Comparison of ENCODE assay signal across 21 cellular contexts in genomic region chr2:134167015-134167414, GRCh38.
DNase-seq lines count a peak whose midpoint lies in the region; ATAC-seq and TF ChIP-seq lines count a peak whose summit lies in the region.
"Had no signal": no experiment of that assay in that cellular context is flagged by ENCODE, and none has a peak within 500 bp of the region (broad histone marks: within the 10 kb centered on the region; RNA-seq: fewer than 3 reads in every experiment).

No MANE protein-coding gene starts in this region.

- H3K4me2 ChIP-seq in HCT116 (ENCODE audit: low read length) = no peak overlapping the region

- no peak for TF ChIP-seq POLR2A in HCT116 (IDR thresholded peaks at IDR 0.05; ENCODE audit: borderline replicate concordance, extremely low read depth, insufficient read depth, insufficient read length)

- H4K20me1 ChIP-seq in HCT116 (ENCODE audit: insufficient read depth) = no peaks in the 10 kb centered on the region

- no peaks in the 10 kb centered on the region for H3K27me3 Mint-ChIP-seq in T-helper 17 cell
- peaks cover 0 to 2% of the 10 kb centered on the region in 2 donors for H3K27me3 Mint-ChIP-seq in CD8-positive, alpha-beta memory T cell
- H3K27me3 Mint-ChIP-seq: activated CD4-positive, alpha-beta memory T cell treated with anti-CD3 and anti-CD28 coated beads for 36 hours had no signal

- H3K9ac ChIP-seq in HCT116 (ENCODE audit: low read length) = no peak overlapping the region

- no peaks in the 10 kb centered on the region for H3K4me1 ChIP-seq in HCT116 (ENCODE audit: control insufficient read depth in 1 of 2, insufficient read depth in 2 of 2, low read length in 2 of 2)
- peaks cover 23% of the 10 kb centered on the region for H3K4me1 ChIP-seq in CD8-positive, alpha-beta memory T cell (ENCODE audit: insufficient read depth, low read length)
- H3K4me1 ChIP-seq: gastrocnemius medialis, HAP-1, pancreas had no signal

- peak; percentile 37 for DNase-seq in AG10803 (ENCODE audit: low read depth)
- peak; percentile 8 for DNase-seq in HCT116 (ENCODE audit: low read depth, low spot score)
- no peak for DNase-seq in T-helper 17 cell
- peak; percentile 40 for DNase-seq in fibroblast of mammary gland (ENCODE audit: low read depth)
- DNase-seq in stimulated activated naive CD4-positive, alpha-beta T cell (lab: John Stamatoyannopoulos, UW) = no peak
- DNase-seq in HT-29 (ENCODE audit: low spot score) = no peak
- no peak for DNase-seq in NCI-H2107 treated with DMSO at 0.1 percent for 48 hours (lab: John Stamatoyannopoulos, UW; ENCODE audit: unreplicated experiment)
- no peak for DNase-seq in CD8-positive, alpha-beta memory T cell
- DNase-seq: activated CD4-positive, alpha-beta memory T cell treated with anti-CD3 and anti-CD28 coated beads for 36 hours; activated effector memory CD4-positive, alpha-beta T cell treated with anti-CD3 and anti-CD28 coated beads, Interleukin-2, amount 50 U/mL, for 16 hours; DMS79; effector CD4-positive, alpha-beta T cell; gastrocnemius medialis; Karpas-422; kidney; NCI-H1436 treated with DMSO at 0.1 percent for 48 hours; NCI-H526; pancreas; spleen; T-helper 9 cell had no signal

- H3K4me3 ChIP-seq in AG10803 (ENCODE audit: low read length) = no peak overlapping the region
- no peak overlapping the region for H3K4me3 ChIP-seq in HCT116 (replicated peaks in 1 of 2; ENCODE audit: low read depth in 1 of 2, low read length in 2 of 2)
- no peak overlapping the region for H3K4me3 ChIP-seq in fibroblast of mammary gland (ENCODE audit: control insufficient read depth, low read depth, low read length)
- no peak overlapping the region for H3K4me3 ChIP-seq in CD8-positive, alpha-beta memory T cell (ENCODE audit: low read length)
- H3K4me3 ChIP-seq: gastrocnemius medialis, HAP-1, pancreas, spleen had no signal

- no peak for TF ChIP-seq RAD21 in HCT116 (IDR thresholded peaks at IDR 0.05; ENCODE audit: low read depth)

- H3K9me2 ChIP-seq in HCT116 (ENCODE audit: insufficient read depth) = no peaks in the 10 kb centered on the region

- H3K9me3 Mint-ChIP-seq in CD8-positive, alpha-beta memory T cell = no peaks in the 10 kb centered on the region
- H3K9me3 Mint-ChIP-seq: activated CD4-positive, alpha-beta memory T cell treated with anti-CD3 and anti-CD28 coated beads for 36 hours had no signal

- ATAC-seq in HCT116 (no peak), T-helper 17 cell (no peak)
- ATAC-seq: gastrocnemius medialis, pancreas had no signal

- H3K36me3 Mint-ChIP-seq in T-helper 17 cell (ENCODE audit: low read depth) = no peaks in the 10 kb centered on the region
- H3K36me3 Mint-ChIP-seq in CD8-positive, alpha-beta memory T cell = peaks cover 0 to 4% (median 2%) of the 10 kb centered on the region in 3 donors

- H3K36me3 ChIP-seq in HCT116 (ENCODE audit: control insufficient read depth in 1 of 2, insufficient read depth in 2 of 2, low read length in 2 of 2) = no peaks in the 10 kb centered on the region
- H3K36me3 ChIP-seq in CD8-positive, alpha-beta memory T cell (ENCODE audit: insufficient read depth, low read length) = no peaks in the 10 kb centered on the region
- H3K36me3 ChIP-seq: gastrocnemius medialis, HAP-1, pancreas, spleen had no signal

- no peaks in the 10 kb centered on the region for H3K9me3 ChIP-seq in HCT116 (ENCODE audit: control insufficient read depth in 1 of 2, insufficient read depth in 1 of 2, low read depth in 1 of 2, low read length in 2 of 2)
- H3K9me3 ChIP-seq in T-helper 17 cell (ENCODE audit: control insufficient read depth, low read length, poor library complexity, severe bottlenecking) = no peaks in the 10 kb centered on the region
- no peaks in the 10 kb centered on the region for H3K9me3 ChIP-seq in CD8-positive, alpha-beta memory T cell (ENCODE audit: low read length)
- H3K9me3 ChIP-seq: gastrocnemius medialis, HAP-1, pancreas, spleen had no signal

- POLR2A ChIA-PET in HCT116 (lab: Charles Lee) = no interaction called here
- POLR2A ChIA-PET in CD8-positive, alpha-beta memory T cell (lab: Charles Lee) = no interaction called here

- no peak overlapping the region for H3K27ac ChIP-seq in HCT116 (ENCODE audit: low read depth, low read length)
- H3K27ac ChIP-seq in CD8-positive, alpha-beta memory T cell (ENCODE audit: low read depth, low read length) = no peak overlapping the region
- H3K27ac ChIP-seq: gastrocnemius medialis, pancreas, spleen had no signal

- H3K27ac Mint-ChIP-seq in T-helper 17 cell = peak overlapping the region; percentile 90
- peak overlapping the region in 2 of 8 donors; percentile 9 to 16 for H3K27ac Mint-ChIP-seq in CD8-positive, alpha-beta memory T cell
- H3K27ac Mint-ChIP-seq: activated CD4-positive, alpha-beta memory T cell treated with anti-CD3 and anti-CD28 coated beads for 36 hours had no signal

- BruUV-seq in HCT116 (replicated peaks; lab: Mats Ljungman, UMichigan) = no TSS peak

- no peak overlapping the region for H3K4me3 Mint-ChIP-seq in T-helper 17 cell
- H3K4me3 Mint-ChIP-seq in CD8-positive, alpha-beta memory T cell = no peak overlapping the region
- H3K4me3 Mint-ChIP-seq: activated CD4-positive, alpha-beta memory T cell treated with anti-CD3 and anti-CD28 coated beads for 36 hours had no signal

- no peak for TF ChIP-seq CTCF in AG10803 (conservative IDR thresholded peaks at IDR 0.05; ENCODE audit: low read length)
- TF ChIP-seq CTCF in HCT116 (IDR thresholded peaks at IDR 0.05 in 2 of 3, conservative IDR thresholded peaks at IDR 0.05 in 1 of 3; ENCODE audit: borderline replicate concordance in 1 of 3, insufficient read depth in 1 of 3, low read depth in 2 of 3, low read length in 2 of 3) = no peak
- no peak for TF ChIP-seq CTCF in fibroblast of mammary gland (conservative IDR thresholded peaks at IDR 0.05; ENCODE audit: control insufficient read depth, insufficient read depth, low read depth, low read length)

- H3K4me1 Mint-ChIP-seq in T-helper 17 cell = peaks cover 77% of the 10 kb centered on the region
- peaks cover 81 to 99% (median 99%) of the 10 kb centered on the region in 3 donors for H3K4me1 Mint-ChIP-seq in CD8-positive, alpha-beta memory T cell

- H3K79me2 ChIP-seq in HCT116 (ENCODE audit: insufficient read depth, low read length) = peaks cover 4% of the 10 kb centered on the region; the same call in 1 of the 2 replicates

- CTCF ChIA-PET in HCT116 (lab: Charles Lee) = no interaction called here
- CTCF ChIA-PET in CD8-positive, alpha-beta memory T cell (lab: Charles Lee) = interaction anchor here (1.3 to 1.5 kb wide), 2 partner anchors 26 to 78 kb away, joined by 3 read pairs; no protein-coding TSS in a partner anchor

- intact Hi-C loops in HCT116 (cut with micrococcal nuclease) = no loop called here

- no peak overlapping the region for H2AFZ ChIP-seq in HCT116 (ENCODE audit: low read depth, low read length, poor library complexity, severe bottlenecking)

- H3K27me3 ChIP-seq in HCT116 (ENCODE audit: insufficient read depth, low read length) = no peaks in the 10 kb centered on the region
- no peaks in the 10 kb centered on the region for H3K27me3 ChIP-seq in CD8-positive, alpha-beta memory T cell (ENCODE audit: insufficient read depth, low read length, poor library complexity, severe bottlenecking)
- H3K27me3 ChIP-seq: gastrocnemius medialis, pancreas, spleen had no signal

- RAD21 ChIA-PET in HCT116 (lab: Charles Lee; ENCODE audit: low non-redundant PET in 1 of 2, low total read pairs in 2 of 2, uncharacterized antibody in 2 of 2, unreplicated experiment in 2 of 2) = no interaction called here

TF ChIP-seq in HCT116, 20 proteins besides CTCF, POLR2A, EP300 and RAD21:
- no peak for TF ChIP-seq SRF (IDR thresholded peaks at IDR 0.05; ENCODE audit: low read depth)
- TF ChIP-seq FOSL1 (IDR thresholded peaks at IDR 0.05; ENCODE audit: low read depth) = 0 out of 2 replicates have a peak, but pooled peaks have one; percentile 5
- no peak for TF ChIP-seq EZH2phosphoT487 (IDR thresholded peaks at IDR 0.05; ENCODE audit: borderline replicate concordance)
- TF ChIP-seq POLR2AphosphoS5 (IDR thresholded peaks at IDR 0.05; ENCODE audit: low read depth, low read length) = no peak

Comparison
In these comparisons a context has a peak if more than half of its experiments do, and no peak if none do; other contexts are left out.
1. DNase-seq: peak in AG10803 (single experiment), HCT116 (single experiment) and fibroblast of mammary gland (single experiment); none in T-helper 17 cell (0 of 3), stimulated activated naive CD4-positive, alpha-beta T cell (0 of 6), HT-29 (single experiment), NCI-H2107 treated with DMSO at 0.1 percent for 48 hours (single experiment) and CD8-positive, alpha-beta memory T cell (0 of 5).